Comparison of ENCODE assay signal across 16 cellular contexts in the genomic region with DNA sequence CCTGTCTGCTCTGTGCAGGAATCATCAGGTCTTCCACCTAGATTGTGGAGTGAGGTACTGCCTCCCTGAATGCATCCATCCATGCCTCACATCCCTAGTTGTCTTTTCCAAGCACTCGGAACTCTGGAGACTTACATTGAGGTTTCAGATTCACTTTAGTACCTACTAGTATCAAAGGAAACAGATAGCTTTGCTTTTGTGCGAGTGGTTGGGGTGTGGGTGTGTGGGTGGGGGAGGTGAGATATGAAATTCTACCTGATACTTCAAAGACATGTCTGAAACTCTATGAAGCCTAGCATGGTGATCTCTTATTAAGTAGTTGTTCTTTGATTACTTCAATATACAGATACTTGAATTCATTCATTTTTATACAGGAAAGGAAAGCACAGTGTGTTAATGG.
DNase-seq lines count a peak whose midpoint lies in the region; ATAC-seq and TF ChIP-seq lines count a peak whose summit lies in the region.
"Had no signal": no experiment of that assay in that cellular context is flagged by ENCODE, and none has a peak within 500 bp of the region (broad histone marks: within the 10 kb centered on the region; RNA-seq: fewer than 3 reads in every experiment).

No MANE protein-coding gene starts in this region.

- H3K4me1 ChIP-seq in ascending aorta (no peaks in the 10 kb centered on the region), thyroid gland (no peaks in the 10 kb centered on the region)
- H3K4me1 ChIP-seq: Caco-2 had no signal

- intact Hi-C loops in ascending aorta (cut with DNase I): loop anchor here (10.0 kb wide), 1 partner anchor 103 kb away; no protein-coding TSS in a partner anchor
- intact Hi-C loops in thyroid gland (cut with DNase I): no loop called here

- DNase-seq in activated T-cell treated with anti-CD3 and anti-CD28 coated beads for 24 hours (ENCODE audit: low read depth) (peak; percentile 26), ascending aorta (ENCODE audit: low spot score in 2 of 2) (no peak), thyroid gland (no peak), Kasumi-1 (lab: John Stamatoyannopoulos, UW) (no peak)
- no peak for DNase-seq in activated T-cell treated with anti-CD3 and anti-CD28 coated beads, Interleukin-2, amount 50 U/mL, for 1 hour
- DNase-seq in activated T-cell treated with anti-CD3 and anti-CD28 coated beads, Interleukin-2, amount 50 U/mL, for 48 hours: peak; percentile 52 to 60
- peak; percentile 13 to 29 for DNase-seq in stimulated activated CD4-positive, alpha-beta T cell treated with anti-CD3 and anti-CD28 coated beads, Interleukin-12 subunit alpha, Interleukin-12 subunit beta, amount 100 ng/mL, for 24 hours (ENCODE audit: low read depth in 2 of 2)
- no peak for DNase-seq in stimulated activated effector memory CD8-positive, alpha-beta T cell treated with anti-CD3 and anti-CD28 coated beads, Interleukin-12 subunit alpha, Interleukin-12 subunit beta, amount 100 ng/mL, for 72 hours (ENCODE audit: low spot score in 2 of 2)
- DNase-seq: Caco-2; HCEC 1CT; naive B cell; stimulated activated naive B cell treated with anti-CD40 and anti-IgM and Interleukin-4, amounts not matched to agents 10 μg/mL and 1 μg/mL and 100 μg/mL, for 72 hours had no signal

- no peak overlapping the region for H3K4me3 Mint-ChIP-seq in stimulated activated effector memory CD8-positive, alpha-beta T cell treated with anti-CD3 and anti-CD28 coated beads, Interleukin-12 subunit alpha, Interleukin-12 subunit beta, amount 100 ng/mL, for 72 hours
- H3K4me3 Mint-ChIP-seq: naive B cell; stimulated activated naive B cell treated with anti-CD40 and anti-IgM and Interleukin-4, amounts not matched to agents 10 μg/mL and 1 μg/mL and 100 μg/mL, for 72 hours had no signal

- 89 to 94% methylated on average over 2 of the region's 2 CpGs for WGBS in thyroid gland, 2 donors

- peaks cover 81% of the 10 kb centered on the region for H3K36me3 Mint-ChIP-seq in stimulated activated effector memory CD8-positive, alpha-beta T cell treated with anti-CD3 and anti-CD28 coated beads, Interleukin-12 subunit alpha, Interleukin-12 subunit beta, amount 100 ng/mL, for 72 hours

- TF ChIP-seq POLR2A in thyroid gland (IDR thresholded peaks at IDR 0.05): no peak

- H3K4me3 ChIP-seq in ascending aorta: no peak overlapping the region
- no peak overlapping the region for H3K4me3 ChIP-seq in thyroid gland (replicated peaks in 1 of 3)
- H3K4me3 ChIP-seq: gastroesophageal sphincter, lung had no signal

- H3K4me1 Mint-ChIP-seq in stimulated activated effector memory CD8-positive, alpha-beta T cell treated with anti-CD3 and anti-CD28 coated beads, Interleukin-12 subunit alpha, Interleukin-12 subunit beta, amount 100 ng/mL, for 72 hours: peaks cover 9% of the 10 kb centered on the region
- H3K4me1 Mint-ChIP-seq: naive B cell; stimulated activated naive B cell treated with anti-CD40 and anti-IgM and Interleukin-4, amounts not matched to agents 10 μg/mL and 1 μg/mL and 100 μg/mL, for 72 hours had no signal

- H3K9me3 Mint-ChIP-seq in stimulated activated effector memory CD8-positive, alpha-beta T cell treated with anti-CD3 and anti-CD28 coated beads, Interleukin-12 subunit alpha, Interleukin-12 subunit beta, amount 100 ng/mL, for 72 hours: no peaks in the 10 kb centered on the region
- H3K9me3 Mint-ChIP-seq: naive B cell; stimulated activated naive B cell treated with anti-CD40 and anti-IgM and Interleukin-4, amounts not matched to agents 10 μg/mL and 1 μg/mL and 100 μg/mL, for 72 hours had no signal

- no peaks in the 10 kb centered on the region for H3K27me3 ChIP-seq in ascending aorta
- no peaks in the 10 kb centered on the region for H3K27me3 ChIP-seq in thyroid gland
- H3K27me3 ChIP-seq: gastroesophageal sphincter had no signal

- no peak overlapping the region for H3K27ac Mint-ChIP-seq in stimulated activated effector memory CD8-positive, alpha-beta T cell treated with anti-CD3 and anti-CD28 coated beads, Interleukin-12 subunit alpha, Interleukin-12 subunit beta, amount 100 ng/mL, for 72 hours
- H3K27ac Mint-ChIP-seq: stimulated activated naive B cell treated with anti-CD40 and anti-IgM and Interleukin-4, amounts not matched to agents 10 μg/mL and 1 μg/mL and 100 μg/mL, for 72 hours had no signal

- peak; percentile 44 for ATAC-seq in stimulated activated effector memory CD8-positive, alpha-beta T cell treated with anti-CD3 and anti-CD28 coated beads, Interleukin-12 subunit alpha, Interleukin-12 subunit beta, amount 100 ng/mL, for 72 hours
- ATAC-seq: gastroesophageal sphincter; Right ventricle myocardium inferior; stimulated activated naive B cell treated with anti-CD40 and anti-IgM and Interleukin-4, amounts not matched to agents 10 μg/mL and 1 μg/mL and 100 μg/mL, for 72 hours had no signal

- no peak overlapping the region for H3K27ac ChIP-seq in ascending aorta
- H3K27ac ChIP-seq in thyroid gland: no peak overlapping the region
- H3K27ac ChIP-seq: epithelial cell of prostate had no signal

- peaks cover 16 to 66% of the 10 kb centered on the region in 2 donors for H3K36me3 ChIP-seq in ascending aorta
- H3K36me3 ChIP-seq in thyroid gland: peaks cover 14 to 26% of the 10 kb centered on the region in 2 donors

- H3K9me3 ChIP-seq in ascending aorta (no peaks in the 10 kb centered on the region), thyroid gland (no peaks in the 10 kb centered on the region)
- H3K9me3 ChIP-seq: Caco-2, gastroesophageal sphincter had no signal

- TF ChIP-seq CTCF in ascending aorta (IDR thresholded peaks at IDR 0.05) (no peak), thyroid gland (IDR thresholded peaks at IDR 0.05) (no peak)

Comparison
In these comparisons a context has a peak if more than half of its experiments do, and no peak if none do; other contexts are left out.
1. DNase-seq: peak in activated T-cell treated with anti-CD3 and anti-CD28 coated beads for 24 hours (single experiment), activated T-cell treated with anti-CD3 and anti-CD28 coated beads, Interleukin-2, amount 50 U/mL, for 48 hours (2 of 2) and stimulated activated CD4-positive, alpha-beta T cell treated with anti-CD3 and anti-CD28 coated beads, Interleukin-12 subunit alpha, Interleukin-12 subunit beta, amount 100 ng/mL, for 24 hours (2 of 2); none in activated T-cell treated with anti-CD3 and anti-CD28 coated beads, Interleukin-2, amount 50 U/mL, for 1 hour (single experiment), stimulated activated effector memory CD8-positive, alpha-beta T cell treated with anti-CD3 and anti-CD28 coated beads, Interleukin-12 subunit alpha, Interleukin-12 subunit beta, amount 100 ng/mL, for 72 hours (0 of 2), ascending aorta (0 of 2), thyroid gland (0 of 2) and Kasumi-1 (0 of 2).